In genomic region chr2:25362049-25362563, GRCh38 we compare ENCODE assay signal across 1 cellular context.
A peak's percentile ranks its signal among the peaks of the same experiment; 100 is the strongest.
TF ChIP-seq lines count a peak whose summit lies in the region.

No MANE protein-coding gene starts in this region.

TF ChIP-seq in HepG2, 621 proteins besides CTCF, POLR2A, EP300 and RAD21 (continued from another document):
- TF ChIP-seq ZNF740 (CRISPR knock-in tag; IDR thresholded peaks at IDR 0.05): 0 out of 2 replicates have a peak, but pooled peaks have one; percentile 37
- TF ChIP-seq GLMP (CRISPR knock-in tag; IDR thresholded peaks at IDR 0.05; ENCODE audit: borderline replicate concordance): no peak
- peak; percentile 15 for TF ChIP-seq SKI (IDR thresholded peaks at IDR 0.05; ENCODE audit: partially characterized antibody)
- no peak for TF ChIP-seq RNF2 (conservative IDR thresholded peaks at IDR 0.05; ENCODE audit: low read depth)
- TF ChIP-seq ZNF318 (CRISPR knock-in tag; IDR thresholded peaks at IDR 0.05): no peak
- TF ChIP-seq ZNF512 (CRISPR knock-in tag; IDR thresholded peaks at IDR 0.05): no peak
- TF ChIP-seq UBTF (CRISPR knock-in tag; IDR thresholded peaks at IDR 0.05): peak; percentile 46; the same call in 1 of the 2 replicates
- TF ChIP-seq ZNF180 (CRISPR knock-in tag; IDR thresholded peaks at IDR 0.05; ENCODE audit: borderline replicate concordance, low read depth): no peak
- TF ChIP-seq ZSCAN30 (CRISPR knock-in tag; IDR thresholded peaks at IDR 0.05): no peak
